Comparison of ENCODE assay signal across 13 cellular contexts in the genomic region with DNA sequence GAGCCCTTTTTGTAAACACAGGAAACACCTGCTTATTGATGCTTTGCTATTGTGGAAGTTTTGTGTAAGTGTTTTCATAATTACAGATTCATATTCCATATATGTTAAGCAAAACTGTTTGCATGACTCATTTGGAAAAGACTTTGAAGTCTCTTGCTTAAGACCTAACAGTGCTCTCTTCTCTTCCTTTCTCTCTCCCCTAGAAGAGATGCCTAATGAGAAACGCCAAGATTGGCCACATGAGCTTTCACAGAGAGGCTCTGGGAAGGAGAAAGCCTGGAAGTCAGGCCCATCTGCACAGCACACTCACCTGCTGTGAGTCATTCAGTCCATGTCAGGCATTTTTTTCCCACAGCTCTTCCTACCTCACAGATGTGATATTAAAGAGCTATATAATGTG.
DNase-seq lines count a peak whose midpoint lies in the region; ATAC-seq, FAIRE-seq and TF ChIP-seq lines count a peak whose summit lies in the region.
"Had no signal": no experiment of that assay in that cellular context is flagged by ENCODE, and none has a peak within 500 bp of the region (broad histone marks: within the 10 kb centered on the region; RNA-seq: fewer than 3 reads in every experiment).

No MANE protein-coding gene starts in this region.

- RAD21 ChIA-PET in GM12878 (lab: Charles Lee; ENCODE audit: unreplicated experiment), result no interaction called here

- WGBS in GM12878 (ENCODE audit: insufficient coverage, insufficient replicate concordance, low lambda C conversion rate, missing lambda C conversion rate), result 0% methylated on average over 1 of the region's 1 CpG
- WGBS in small intestine, 3 donors, result 7 to 35% (median 26%) methylated on average over 1 of the region's 1 CpG

- H3K27me3 ChIP-seq in MG63, result no peaks in the 10 kb centered on the region
- no peaks in the 10 kb centered on the region for H3K27me3 ChIP-seq in GM12878 (replicated peaks in 1 of 2; ENCODE audit: control insufficient read depth in 2 of 2, insufficient read depth in 2 of 2, low read length in 1 of 2)
- no peaks in the 10 kb centered on the region for H3K27me3 ChIP-seq in small intestine (ENCODE audit: control insufficient read depth in 2 of 2, insufficient read depth in 2 of 2, low read length in 2 of 2)

- POLR2A ChIA-PET in GM12878 (lab: Charles Lee), result no interaction called here
- POLR2A ChIA-PET in activated CD8-positive, alpha-beta T cell treated with anti-CD3 and anti-CD28 coated beads for 36 hours (lab: Charles Lee), result no interaction called here

- H3K9me3 ChIP-seq in MG63 (no peaks in the 10 kb centered on the region), GM12878 (replicated peaks; ENCODE audit: control insufficient read depth, insufficient read depth, low read length) (no peaks in the 10 kb centered on the region), small intestine (ENCODE audit: control insufficient read depth, low read depth) (no peaks in the 10 kb centered on the region)
- H3K9me3 ChIP-seq: Caco-2 had no signal

- H3K9me3 Mint-ChIP-seq in activated CD8-positive, alpha-beta T cell treated with anti-CD3 and anti-CD28 coated beads for 36 hours, result no peaks in the 10 kb centered on the region
- H3K9me3 Mint-ChIP-seq: activated naive CD8-positive, alpha-beta T cell treated with anti-CD3 and anti-CD28 coated beads for 36 hours had no signal

- H3K27ac ChIP-seq in GM12878 (ENCODE audit: control insufficient read depth, insufficient read depth) (no peak overlapping the region), small intestine (ENCODE audit: low read depth in 1 of 2, low read length in 1 of 2) (no peak overlapping the region)

- H3K79me2 ChIP-seq in GM12878 (ENCODE audit: control insufficient read depth, insufficient read depth, low read length), result no peaks in the 10 kb centered on the region

- H3K4me3 Mint-ChIP-seq in activated CD8-positive, alpha-beta T cell treated with anti-CD3 and anti-CD28 coated beads for 36 hours, result no peak overlapping the region
- H3K4me3 Mint-ChIP-seq: activated naive CD8-positive, alpha-beta T cell treated with anti-CD3 and anti-CD28 coated beads for 36 hours had no signal

- peak; percentile 58 for ATAC-seq in GM12878
- ATAC-seq in activated CD8-positive, alpha-beta T cell treated with anti-CD3 and anti-CD28 coated beads for 36 hours, result no peak

- SMC1A ChIA-PET in GM12878 (lab: Charles Lee; ENCODE audit: uncharacterized antibody, unreplicated experiment), result interaction anchor here (0.7 to 0.8 kb wide), 2 partner anchors 9 to 12 kb away, joined by 3 to 4 read pairs; no protein-coding TSS in a partner anchor

- TF ChIP-seq POLR2A in GM12878 (IDR thresholded peaks at IDR 0.05; ENCODE audit: low read depth, low read length), result no peak

- DNase-seq in GM12865 (ENCODE audit: low read depth) (peak; percentile 4), MG63 (peak; percentile 14), GM12878 (ENCODE audit: low read depth, low spot score) (no peak), kidney tubule cell (ENCODE audit: low spot score) (peak; percentile 70), small intestine (no peak), NCI-H1048 (lab: John Stamatoyannopoulos, UW) (no peak), SK-N-DZ (ENCODE audit: low spot score) (no peak)
- no peak for DNase-seq in activated CD8-positive, alpha-beta T cell treated with anti-CD3 and anti-CD28 coated beads for 36 hours
- DNase-seq: activated naive CD8-positive, alpha-beta T cell treated with anti-CD3 and anti-CD28 coated beads for 36 hours; Caco-2; NCI-H526 treated with DMSO at 0.1 percent for 48 hours; stimulated activated CD4-positive, alpha-beta T cell treated with anti-CD3 and anti-CD28 coated beads, Interleukin-4, amount 100 ng/mL, for 4 hours; SW 1271 had no signal

- no peak for TF ChIP-seq CTCF in GM12865 (IDR thresholded peaks at IDR 0.05; ENCODE audit: insufficient read depth, low read depth, low read length, missing control alignments)
- TF ChIP-seq CTCF in GM12878 (IDR thresholded peaks at IDR 0.05 in 2 of 3, conservative IDR thresholded peaks at IDR 0.05 in 1 of 3; ENCODE audit: control insufficient read depth in 2 of 3, extremely low read depth in 1 of 3, insufficient read depth in 1 of 3, low read depth in 3 of 3, low read length in 3 of 3), result no peak
- no peak for TF ChIP-seq CTCF in activated CD8-positive, alpha-beta T cell treated with anti-CD3 and anti-CD28 coated beads for 36 hours (IDR thresholded peaks at IDR 0.05)

- H3K4me3 ChIP-seq in GM12865 (ENCODE audit: low read depth, low read length) (no peak overlapping the region), MG63 (no peak overlapping the region), GM12878 (no peak overlapping the region), small intestine (ENCODE audit: low read depth in 1 of 2, low read length in 2 of 2) (no peak overlapping the region)

- no peaks in the 10 kb centered on the region for H3K4me1 Mint-ChIP-seq in activated CD8-positive, alpha-beta T cell treated with anti-CD3 and anti-CD28 coated beads for 36 hours (ENCODE audit: low read depth)
- H3K4me1 Mint-ChIP-seq: activated naive CD8-positive, alpha-beta T cell treated with anti-CD3 and anti-CD28 coated beads for 36 hours had no signal

- TF ChIP-seq EP300 in GM12878 (IDR thresholded peaks at IDR 0.05; ENCODE audit: borderline replicate concordance in 1 of 2, control insufficient read depth in 1 of 2, low read depth in 2 of 2, low read length in 2 of 2), result no peak

- H2AFZ ChIP-seq in GM12878 (ENCODE audit: control insufficient read depth, low read depth, low read length), result no peak overlapping the region

- H4K20me1 ChIP-seq in GM12878 (ENCODE audit: control insufficient read depth, insufficient read depth), result no peaks in the 10 kb centered on the region

- H3K36me3 Mint-ChIP-seq in activated CD8-positive, alpha-beta T cell treated with anti-CD3 and anti-CD28 coated beads for 36 hours (ENCODE audit: low read depth), result no peaks in the 10 kb centered on the region
- H3K36me3 Mint-ChIP-seq: activated naive CD8-positive, alpha-beta T cell treated with anti-CD3 and anti-CD28 coated beads for 36 hours had no signal

- BruUV-seq in GM12878 (replicated peaks; lab: Mats Ljungman, UMichigan), result no TSS peak

- no peak for TF ChIP-seq RAD21 in GM12878 (IDR thresholded peaks at IDR 0.05; ENCODE audit: insufficient read depth, low read depth, low read length)

- no peak overlapping the region for H3K27ac Mint-ChIP-seq in activated CD8-positive, alpha-beta T cell treated with anti-CD3 and anti-CD28 coated beads for 36 hours
- H3K27ac Mint-ChIP-seq: activated naive CD8-positive, alpha-beta T cell treated with anti-CD3 and anti-CD28 coated beads for 36 hours had no signal

- H3K4me1 ChIP-seq in GM12878 (ENCODE audit: control insufficient read depth, insufficient read depth, low read length) (no peaks in the 10 kb centered on the region; the same call in 1 of the 2 replicates), small intestine (ENCODE audit: control insufficient read depth in 2 of 2, insufficient read depth in 1 of 2, low read depth in 1 of 2, low read length in 1 of 2) (no peaks in the 10 kb centered on the region)
- H3K4me1 ChIP-seq: Caco-2 had no signal

- H3K27me3 Mint-ChIP-seq in activated CD8-positive, alpha-beta T cell treated with anti-CD3 and anti-CD28 coated beads for 36 hours, result peaks cover 6% of the 10 kb centered on the region

- intact Hi-C loops in GM12878 (cut with micrococcal nuclease; ENCODE audit: unreplicated experiment), result no loop called here
- intact Hi-C loops in activated CD8-positive, alpha-beta T cell treated with anti-CD3 and anti-CD28 coated beads for 36 hours (cut with micrococcal nuclease), result no loop called here

- CTCF ChIA-PET in GM12878 (lab: Yijun Ruan, JAX), result no interaction called here
- CTCF ChIA-PET in activated CD8-positive, alpha-beta T cell treated with anti-CD3 and anti-CD28 coated beads for 36 hours (lab: Charles Lee), result no interaction called here

- FAIRE-seq in GM12878 (lab: Jason Lieb, UNC) (no peak), small intestine (lab: Jason Lieb, UNC) (no peak)

- H3K36me3 ChIP-seq in MG63 (no peaks in the 10 kb centered on the region), GM12878 (ENCODE audit: control insufficient read depth in 2 of 2, insufficient read depth in 2 of 2, low read length in 1 of 2) (no peaks in the 10 kb centered on the region), small intestine (ENCODE audit: control insufficient read depth in 2 of 2, insufficient read depth in 2 of 2, low read length in 2 of 2) (no peaks in the 10 kb centered on the region)

- no peak overlapping the region for H3K4me2 ChIP-seq in GM12878 (ENCODE audit: control insufficient read depth, insufficient read depth)

- in situ Hi-C loops in GM12878 (cut with MboI), result no loop called here

- no peak overlapping the region for H3K9ac ChIP-seq in GM12878 (ENCODE audit: control insufficient read depth, insufficient read depth, low read length)

TF ChIP-seq in GM12878, 131 proteins besides CTCF, POLR2A, EP300 and RAD21:
- TF ChIP-seq RUNX3 (IDR thresholded peaks at IDR 0.05; ENCODE audit: low read length) (no peak), STAT3 (IDR thresholded peaks at IDR 0.05; ENCODE audit: low read depth, low read length) (no peak), ZSCAN29 (IDR thresholded peaks at IDR 0.05) (no peak)

Comparison
In these comparisons a context has a peak if more than half of its experiments do, and no peak if none do; other contexts are left out.
1. DNase-seq: peak in GM12865 (single experiment), MG63 (single experiment) and kidney tubule cell (single experiment); none in GM12878 (single experiment), small intestine (single experiment), NCI-H1048 (single experiment), SK-N-DZ (single experiment) and activated CD8-positive, alpha-beta T cell treated with anti-CD3 and anti-CD28 coated beads for 36 hours (single experiment).